In genomic region chr19:11152318-11153062, GRCh38 we compare ENCODE assay signal across 11 cellular contexts. TPM values are rescaled to one million over a fixed set of nuclear protein-coding genes. Genes with fewer than 3 reads are reported as not detected.
DNase-seq lines count a peak whose midpoint lies in the region; ATAC-seq and TF ChIP-seq lines count a peak whose summit lies in the region.
"Had no signal": no experiment of that assay in that cellular context is flagged by ENCODE, and none has a peak within 500 bp of the region (broad histone marks: within the 10 kb centered on the region; RNA-seq: fewer than 3 reads in every experiment).

No MANE protein-coding gene starts in this region.

- peaks cover 47% of the 10 kb centered on the region for H3K4me1 Mint-ChIP-seq in osteocyte (ENCODE audit: unreplicated experiment)
- H3K4me1 Mint-ChIP-seq in stimulated activated naive B cell treated with anti-CD40 and anti-IgM and Interleukin-4, amounts not matched to agents 10 μg/mL and 1 μg/mL and 100 μg/mL, for 72 hours: peaks cover 4 to 16% of the 10 kb centered on the region in 2 donors

- DNase-seq in AG10803 (ENCODE audit: low read depth) (peak; percentile 87), osteocyte (ENCODE audit: extremely low spot score, unreplicated experiment) (no peak), GOT3 (lab: John Stamatoyannopoulos, UW) (no peak), HEK293T (ENCODE audit: extremely low spot score) (no peak)
- no peak for DNase-seq in activated naive CD4-positive, alpha-beta T cell treated with anti-CD3 and anti-CD28 coated beads, Interleukin-2, amount 50 U/mL, for 16 hours
- DNase-seq in stimulated activated naive B cell treated with anti-CD40 and anti-IgM and Interleukin-4, amounts not matched to agents 10 μg/mL and 1 μg/mL and 100 μg/mL, for 72 hours: no peak
- DNase-seq: Caco-2, SHP77 had no signal

- H3K27me3 Mint-ChIP-seq in osteocyte (ENCODE audit: unreplicated experiment): no peaks in the 10 kb centered on the region
- peaks cover 6 to 7% of the 10 kb centered on the region in 2 donors for H3K27me3 Mint-ChIP-seq in stimulated activated naive B cell treated with anti-CD40 and anti-IgM and Interleukin-4, amounts not matched to agents 10 μg/mL and 1 μg/mL and 100 μg/mL, for 72 hours
- H3K27me3 Mint-ChIP-seq: activated naive CD8-positive, alpha-beta T cell had no signal

- POLR2A ChIA-PET in HEK293T (lab: Yijun Ruan, JAX): interaction anchor here (1.5 kb wide), 1 partner anchor 45 kb away, joined by 4 read pairs; no protein-coding TSS in a partner anchor

- peak overlapping the region; percentile 77 to 91 (median 88) for H3K27ac ChIP-seq in gastroesophageal sphincter

- H3K9me3 Mint-ChIP-seq in osteocyte (ENCODE audit: unreplicated experiment): no peaks in the 10 kb centered on the region
- no peaks in the 10 kb centered on the region for H3K9me3 Mint-ChIP-seq in stimulated activated naive B cell treated with anti-CD40 and anti-IgM and Interleukin-4, amounts not matched to agents 10 μg/mL and 1 μg/mL and 100 μg/mL, for 72 hours

- CTCF ChIA-PET in HEK293T (lab: Yijun Ruan, JAX): no interaction called here

- TF ChIP-seq POLR2A in gastroesophageal sphincter (IDR thresholded peaks at IDR 0.05): no peak

- H3K27me3 ChIP-seq in gastroesophageal sphincter: no peaks in the 10 kb centered on the region

- ATAC-seq in SK-N-SH treated with all-trans-retinoic acid at 6 μM for 48 hours: peak; percentile 35
- ATAC-seq in gastroesophageal sphincter: peak; percentile 87
- no peak for ATAC-seq in stimulated activated naive B cell treated with anti-CD40 and anti-IgM and Interleukin-4, amounts not matched to agents 10 μg/mL and 1 μg/mL and 100 μg/mL, for 72 hours (replicated peaks)

- H3K36me3 ChIP-seq in gastroesophageal sphincter: no peaks in the 10 kb centered on the region

- TF ChIP-seq EP300 in gastroesophageal sphincter (IDR thresholded peaks at IDR 0.05): no peak

- no peaks in the 10 kb centered on the region for H3K9me3 ChIP-seq in gastroesophageal sphincter
- H3K9me3 ChIP-seq: Caco-2 had no signal

- TF ChIP-seq CTCF in AG10803 (conservative IDR thresholded peaks at IDR 0.05; ENCODE audit: low read length) (no peak), gastroesophageal sphincter (IDR thresholded peaks at IDR 0.05) (no peak), osteocyte (IDR thresholded peaks at IDR 0.05) (no peak)

- peaks cover 0 to 84% (median 31%) of the 10 kb centered on the region in 3 donors for H3K4me1 ChIP-seq in gastroesophageal sphincter

- no peak overlapping the region for H3K4me3 ChIP-seq in AG10803 (ENCODE audit: low read length)
- no peak overlapping the region for H3K4me3 ChIP-seq in gastroesophageal sphincter

- peak overlapping the region; percentile 28 for H3K4me3 Mint-ChIP-seq in osteocyte (ENCODE audit: unreplicated experiment)
- H3K4me3 Mint-ChIP-seq in stimulated activated naive B cell treated with anti-CD40 and anti-IgM and Interleukin-4, amounts not matched to agents 10 μg/mL and 1 μg/mL and 100 μg/mL, for 72 hours: no peak overlapping the region

- WGBS in gastroesophageal sphincter (ENCODE audit: low coverage in 1 of 2), 2 donors: 33 to 34% methylated on average over 1 to 7 of the region's 11 CpGs

- no peaks in the 10 kb centered on the region for H3K36me3 Mint-ChIP-seq in osteocyte (ENCODE audit: unreplicated experiment)
- no peaks in the 10 kb centered on the region for H3K36me3 Mint-ChIP-seq in stimulated activated naive B cell treated with anti-CD40 and anti-IgM and Interleukin-4, amounts not matched to agents 10 μg/mL and 1 μg/mL and 100 μg/mL, for 72 hours
- H3K36me3 Mint-ChIP-seq: activated naive CD8-positive, alpha-beta T cell had no signal

- H3K27ac Mint-ChIP-seq in osteocyte (ENCODE audit: unreplicated experiment): peak overlapping the region; percentile 95
- H3K27ac Mint-ChIP-seq in stimulated activated naive B cell treated with anti-CD40 and anti-IgM and Interleukin-4, amounts not matched to agents 10 μg/mL and 1 μg/mL and 100 μg/mL, for 72 hours: no peak overlapping the region
- H3K27ac Mint-ChIP-seq: activated naive CD8-positive, alpha-beta T cell had no signal

TF ChIP-seq in SK-N-SH treated with all-trans-retinoic acid at 6 μM for 48 hours, 23 proteins besides CTCF, POLR2A, EP300 and RAD21:
- TF ChIP-seq ISL1 (CRISPR knock-in tag; IDR thresholded peaks at IDR 0.05): 0 out of 2 replicates have a peak, but pooled peaks have one; percentile 6
- TF ChIP-seq TSHZ2 (CRISPR knock-in tag; IDR thresholded peaks at IDR 0.05): no peak

TF ChIP-seq in HEK293T, 16 proteins besides CTCF, POLR2A, EP300 and RAD21:
- TF ChIP-seq CTBP1 (IDR thresholded peaks at IDR 0.05; ENCODE audit: borderline replicate concordance) (no peak), BHLHE40 (IDR thresholded peaks at IDR 0.05; ENCODE audit: borderline replicate concordance) (no peak), ARNT (IDR thresholded peaks at IDR 0.05) (no peak), FOXK2 (IDR thresholded peaks at IDR 0.05) (no peak), LEF1 (IDR thresholded peaks at IDR 0.05; ENCODE audit: borderline replicate concordance) (no peak), HDGF (IDR thresholded peaks at IDR 0.05; ENCODE audit: borderline replicate concordance) (no peak), L3MBTL2 (conservative IDR thresholded peaks at IDR 0.05) (no peak)

RNA-seq across cellular contexts. Expression of gene SPC24, which starts 3.1 kb away (rescaled TPM):
- total RNA-seq in gastroesophageal sphincter: 1 to 10 TPM; 4.2 to 6.8 (median 5.7) TPM
- 11.9 and 13.5 TPM in 2 replicates for total RNA-seq in osteocyte

RNA-seq across cellular contexts. Expression of gene KANK2, which starts 44.9 kb away (rescaled TPM):
- total RNA-seq in gastroesophageal sphincter (1,000 to 10,000 TPM in 3 of 4 donors, 100 to 1,000 TPM in 1; 913 to 1,808 (median 1,065) TPM), osteocyte (386 and 387 TPM in 2 replicates)

Comparison
In these comparisons a context has a peak if more than half of its experiments do, and no peak if none do; other contexts are left out.
1. ATAC-seq: peak in SK-N-SH treated with all-trans-retinoic acid at 6 μM for 48 hours (single experiment) and gastroesophageal sphincter (single experiment); none in stimulated activated naive B cell treated with anti-CD40 and anti-IgM and Interleukin-4, amounts not matched to agents 10 μg/mL and 1 μg/mL and 100 μg/mL, for 72 hours (0 of 2).